Comparison of ENCODE assay signal across 22 cellular contexts in the genomic region with DNA sequence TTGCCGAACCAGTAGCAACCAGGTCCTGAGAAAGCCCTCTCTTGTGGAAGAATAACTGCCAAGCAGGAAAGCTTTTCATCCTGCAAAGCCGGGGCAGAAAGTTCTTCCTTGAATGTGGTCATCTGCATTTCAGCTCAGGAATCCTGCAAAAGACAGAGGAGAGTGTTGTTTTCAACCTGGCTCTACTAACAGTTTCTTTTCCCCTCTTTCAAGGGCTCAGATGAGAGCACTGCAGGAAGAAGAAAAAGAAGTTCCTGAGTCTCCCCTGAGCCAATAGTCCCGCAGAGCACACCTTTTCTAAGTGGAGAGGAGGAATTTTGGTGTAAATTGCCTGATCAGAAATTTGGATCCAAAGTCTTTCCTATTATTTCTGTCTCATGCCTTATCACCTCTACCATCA. TPM values are rescaled to one million over a fixed set of nuclear protein-coding genes. Genes with fewer than 3 reads are reported as not detected.
A peak's percentile ranks its signal among the peaks of the same experiment; 100 is the strongest.
DNase-seq lines count a peak whose midpoint lies in the region; ATAC-seq, FAIRE-seq and TF ChIP-seq lines count a peak whose summit lies in the region.
"Had no signal": no experiment of that assay in that cellular context is flagged by ENCODE, and none has a peak within 500 bp of the region (broad histone marks: within the 10 kb centered on the region; RNA-seq: fewer than 3 reads in every experiment).

No MANE protein-coding gene starts in this region.

- no peak overlapping the region for H2AFZ ChIP-seq in H9 (ENCODE audit: low read length)
- H2AFZ ChIP-seq: GM23338, PC-9 had no signal

- no peak for FAIRE-seq in RCC 7860 (lab: Jason Lieb, UNC)
- FAIRE-seq: D721Med had no signal

- H3K23me2 ChIP-seq in H9 (ENCODE audit: insufficient read length, low read depth, low read length, poor library complexity, severe bottlenecking): peaks cover 7% of the 10 kb centered on the region

- no peak overlapping the region for H2BK120ac ChIP-seq in H9 (ENCODE audit: low read depth, low read length, poor library complexity, severe bottlenecking)

- H3T11ph ChIP-seq in H9 (ENCODE audit: low read length): no peak overlapping the region

- H3K4me2 ChIP-seq in H9 (ENCODE audit: insufficient read depth, insufficient read length, low read length): no peak overlapping the region
- H3K4me2 ChIP-seq: GM23338, PC-9 had no signal

- no peak overlapping the region for H3K18ac ChIP-seq in H9 (ENCODE audit: insufficient read length, low read depth, low read length)

- no peak overlapping the region for H2BK5ac ChIP-seq in H9 (ENCODE audit: insufficient read length, low read length)

- ATAC-seq in effector memory CD8-positive, alpha-beta T cell (replicated peaks): no peak
- ATAC-seq in naive thymus-derived CD4-positive, alpha-beta T cell: no peak
- no peak for ATAC-seq in stimulated activated naive CD8-positive, alpha-beta T cell treated with anti-CD3 and anti-CD28 coated beads, Interleukin-15, Interleukin-2, amounts not matched to agents 100 U/mL and 50 U/mL, for 24 hours
- ATAC-seq: GM23338 had no signal

- H3K36me3 Mint-ChIP-seq in T-helper 2 cell treated with Interferon-gamma antibody and Interleukin-4, amounts not matched to agents 5 μg/mL and 100 μg/mL, for 36 hours (ENCODE audit: low read depth): peaks cover 27% of the 10 kb centered on the region
- peaks cover 3 to 30% (median 14%) of the 10 kb centered on the region in 3 experiments for H3K36me3 Mint-ChIP-seq in H9 (ENCODE audit: insufficient read depth in 1 of 3, low read depth in 3 of 3)
- peaks cover 53% of the 10 kb centered on the region for H3K36me3 Mint-ChIP-seq in effector memory CD8-positive, alpha-beta T cell (ENCODE audit: insufficient read depth)
- peaks cover 0 to 25% (median 0%) of the 10 kb centered on the region in 5 donors for H3K36me3 Mint-ChIP-seq in naive thymus-derived CD4-positive, alpha-beta T cell
- H3K36me3 Mint-ChIP-seq: CD4-positive, alpha-beta memory T cell had no signal

- no peak overlapping the region for H4K91ac ChIP-seq in H9 (ENCODE audit: insufficient read length, low read depth, low read length)

- H3K27me3 Mint-ChIP-seq in T-helper 2 cell treated with Interferon-gamma antibody and Interleukin-4, amounts not matched to agents 5 μg/mL and 100 μg/mL, for 36 hours (ENCODE audit: low read depth): peaks cover 14% of the 10 kb centered on the region
- peaks cover under 1% of the 10 kb centered on the region; the same call in 1 of the 2 replicates for H3K27me3 Mint-ChIP-seq in H9 (ENCODE audit: low read depth)
- H3K27me3 Mint-ChIP-seq in effector memory CD8-positive, alpha-beta T cell: no peaks in the 10 kb centered on the region
- H3K27me3 Mint-ChIP-seq in naive thymus-derived CD4-positive, alpha-beta T cell: peaks cover 0 to 9% (median 6%) of the 10 kb centered on the region in 5 donors

- no peak overlapping the region for H2BK12ac ChIP-seq in H9 (ENCODE audit: insufficient read length, low read depth, low read length)

- no peak overlapping the region for H3K56ac ChIP-seq in H9 (ENCODE audit: insufficient read length, low read depth, low read length)

- H2BK20ac ChIP-seq in H9 (ENCODE audit: low read depth, low read length, poor library complexity, severe bottlenecking): no peak overlapping the region

- POLR2A ChIA-PET in naive thymus-derived CD4-positive, alpha-beta T cell (lab: Charles Lee): no interaction called here

- H3K27ac Mint-ChIP-seq in T-helper 2 cell treated with Interferon-gamma antibody and Interleukin-4, amounts not matched to agents 5 μg/mL and 100 μg/mL, for 36 hours: no peak overlapping the region
- peak overlapping the region in 2 of 3 experiments; percentile 55 to 61; a peak in 2 of 7 replicates for H3K27ac Mint-ChIP-seq in H9
- peak overlapping the region in 1 of 2 donors; percentile 31 for H3K27ac Mint-ChIP-seq in effector memory CD8-positive, alpha-beta T cell
- peak overlapping the region in 1 of 9 donors; percentile 59 for H3K27ac Mint-ChIP-seq in naive thymus-derived CD4-positive, alpha-beta T cell
- H3K27ac Mint-ChIP-seq: GM23338 had no signal

- no peaks in the 10 kb centered on the region for H3K79me2 ChIP-seq in H9 (ENCODE audit: insufficient read depth, low read length)

- CTCF ChIA-PET in naive thymus-derived CD4-positive, alpha-beta T cell (lab: Charles Lee): no interaction called here

- H3K4me1 ChIP-seq in H9 (ENCODE audit: insufficient read depth, low read length): peaks cover 2% of the 10 kb centered on the region; the same call in 1 of the 2 replicates
- no peaks in the 10 kb centered on the region for H3K4me1 ChIP-seq in naive thymus-derived CD4-positive, alpha-beta T cell (ENCODE audit: control insufficient read depth in 2 of 2, insufficient read depth in 2 of 2, low read length in 2 of 2)
- H3K4me1 ChIP-seq: BE2C had no signal

- H3K9me3 Mint-ChIP-seq in T-helper 2 cell treated with Interferon-gamma antibody and Interleukin-4, amounts not matched to agents 5 μg/mL and 100 μg/mL, for 36 hours: no peaks in the 10 kb centered on the region
- no peaks in the 10 kb centered on the region for H3K9me3 Mint-ChIP-seq in H9
- H3K9me3 Mint-ChIP-seq in effector memory CD8-positive, alpha-beta T cell: no peaks in the 10 kb centered on the region
- H3K9me3 Mint-ChIP-seq in naive thymus-derived CD4-positive, alpha-beta T cell: no peaks in the 10 kb centered on the region
- H3K9me3 Mint-ChIP-seq: GM23338 had no signal

- H3K4me1 Mint-ChIP-seq in T-helper 2 cell treated with Interferon-gamma antibody and Interleukin-4, amounts not matched to agents 5 μg/mL and 100 μg/mL, for 36 hours (ENCODE audit: low read depth): peaks cover 13% of the 10 kb centered on the region
- peaks cover 6% of the 10 kb centered on the region in 2 experiments for H3K4me1 Mint-ChIP-seq in H9
- H3K4me1 Mint-ChIP-seq in effector memory CD8-positive, alpha-beta T cell (ENCODE audit: low read depth in 2 of 2): peaks cover 26 to 30% of the 10 kb centered on the region in 2 donors
- peaks cover 0 to 32% (median 15%) of the 10 kb centered on the region in 7 donors for H3K4me1 Mint-ChIP-seq in naive thymus-derived CD4-positive, alpha-beta T cell

- no peak overlapping the region for H3K9ac ChIP-seq in H9 (ENCODE audit: extremely low read depth, insufficient read length, low read length)

- H3K9me3 ChIP-seq in H9 (ENCODE audit: control insufficient read depth, low read depth, low read length): no peaks in the 10 kb centered on the region
- no peaks in the 10 kb centered on the region for H3K9me3 ChIP-seq in naive thymus-derived CD4-positive, alpha-beta T cell (ENCODE audit: control insufficient read depth in 2 of 3, low read length in 3 of 3)
- H3K9me3 ChIP-seq: BE2C had no signal

- WGBS in H9 (ENCODE audit: extremely low coverage, insufficient read length, low lambda C conversion rate): no CpG with 5 or more reads among the region's 3 CpGs

- no peaks in the 10 kb centered on the region for H3K36me3 ChIP-seq in naive thymus-derived CD4-positive, alpha-beta T cell (ENCODE audit: control insufficient read depth in 2 of 3, insufficient read depth in 3 of 3, low read length in 3 of 3)
- H3K36me3 ChIP-seq: BE2C had no signal

- no peaks in the 10 kb centered on the region for H4K20me1 ChIP-seq in H9 (ENCODE audit: control insufficient read depth, insufficient read depth, insufficient read length)

- DNase-seq in T-helper 2 cell treated with Interferon-gamma antibody and Interleukin-4, amounts not matched to agents 5 μg/mL and 100 μg/mL, for 36 hours (ENCODE audit: low spot score): no peak
- DNase-seq in T-helper 2 cell (no peak), H9 (no peak), foreskin melanocyte (no peak), RCC 7860 (ENCODE audit: low spot score) (no peak)
- no peak for DNase-seq in effector memory CD8-positive, alpha-beta T cell
- DNase-seq in naive thymus-derived CD4-positive, alpha-beta T cell: no peak
- DNase-seq in stimulated activated naive CD8-positive, alpha-beta T cell treated with anti-CD3 and anti-CD28 coated beads, Interleukin-15, Interleukin-2, amounts not matched to agents 100 U/mL and 50 U/mL, for 24 hours: no peak
- DNase-seq: BE2C; CD4-positive, alpha-beta memory T cell; DMS79 treated with DMSO at 0.1 percent for 48 hours; Karpas-422; MM.1S; NCI-H1092 treated with DMSO at 0.1 percent for 48 hours; NCI-H2081 treated with DMSO at 0.1 percent for 48 hours; NCI-H524; PC-9 had no signal

- H3K27ac ChIP-seq in H9 (ENCODE audit: insufficient read length, low read depth, low read length): no peak overlapping the region
- no peak overlapping the region for H3K27ac ChIP-seq in naive thymus-derived CD4-positive, alpha-beta T cell (ENCODE audit: low read depth, low read length)
- H3K27ac ChIP-seq: 22Rv1, PC-9 had no signal

- H3K27me3 ChIP-seq in H9 (ENCODE audit: insufficient read depth, low read length): no peaks in the 10 kb centered on the region
- H3K27me3 ChIP-seq in naive thymus-derived CD4-positive, alpha-beta T cell (ENCODE audit: control insufficient read depth in 2 of 2, insufficient read depth in 2 of 2, low read length in 2 of 2): no peaks in the 10 kb centered on the region

- H2BK15ac ChIP-seq in H9 (ENCODE audit: low read depth, low read length): no peak overlapping the region

- intact Hi-C loops in naive thymus-derived CD4-positive, alpha-beta T cell (cut with micrococcal nuclease): no loop called here

- no peak overlapping the region for H3K14ac ChIP-seq in H9 (ENCODE audit: insufficient read depth, low read length)

- no peak overlapping the region for H2AK5ac ChIP-seq in H9 (ENCODE audit: insufficient read length, low read length)

- no peak overlapping the region for H3K4ac ChIP-seq in H9 (ENCODE audit: low read depth, low read length)

- no peak overlapping the region for H4K5ac ChIP-seq in H9 (ENCODE audit: insufficient read length, low read depth, low read length)

- no peak overlapping the region for H3K4me3 ChIP-seq in naive thymus-derived CD4-positive, alpha-beta T cell (ENCODE audit: low read length)
- H3K4me3 ChIP-seq: GM23338, PC-9 had no signal

- peak overlapping the region; percentile 48 for H3K4me3 Mint-ChIP-seq in T-helper 2 cell treated with Interferon-gamma antibody and Interleukin-4, amounts not matched to agents 5 μg/mL and 100 μg/mL, for 36 hours
- no peak overlapping the region for H3K4me3 Mint-ChIP-seq in H9
- H3K4me3 Mint-ChIP-seq in effector memory CD8-positive, alpha-beta T cell: peak overlapping the region; percentile 28 to 57
- H3K4me3 Mint-ChIP-seq in naive thymus-derived CD4-positive, alpha-beta T cell: peak overlapping the region in 6 of 10 donors; percentile 15 to 63 (median 32)
- H3K4me3 Mint-ChIP-seq: GM23338 had no signal

- H3K23ac ChIP-seq in H9 (ENCODE audit: insufficient read length, low read depth, low read length): no peak overlapping the region

- no peak overlapping the region for H4K8ac ChIP-seq in H9 (replicated peaks; ENCODE audit: insufficient read length, low read depth, low read length)

- no peak for TF ChIP-seq CTCF in H9 (conservative IDR thresholded peaks at IDR 0.05)

- H3K79me1 ChIP-seq in H9 (ENCODE audit: insufficient read depth, low read depth, low read length, poor library complexity, severe bottlenecking): no peaks in the 10 kb centered on the region

RNA-seq across cellular contexts. Expression of a gene that starts 10.7 kb away (rescaled TPM):
- 24.7 and 25.9 TPM in 2 replicates for total RNA-seq in H9 (2021)
- total RNA-seq in naive thymus-derived CD4-positive, alpha-beta T cell: 100 to 1,000 TPM in 1 of 5 experiments, 10 to 100 TPM in 4; 16.4 to 229 (median 52.1) TPM
- polyA plus RNA-seq in naive thymus-derived CD4-positive, alpha-beta T cell: 10 to 100 TPM in 1 of 2 donors, 1 to 10 TPM in 1; 3.1 to 10.7 TPM
- total RNA-seq: G401 had no signal
- polyA plus RNA-seq: AG04450 had no signal

RNA-seq across cellular contexts. Expression of a gene that starts 48.9 kb away (rescaled TPM):
- 3.3 and 4.2 TPM in 2 replicates for total RNA-seq in H9 (2021)
- 10 to 100 TPM in 2 of 5 experiments, 1 to 10 TPM in 2, under 1 TPM in 1; 0.68 to 37.4 (median 7.1) TPM for total RNA-seq in naive thymus-derived CD4-positive, alpha-beta T cell
- 1 to 10 TPM in 1 of 2 donors, under 1 TPM in 1; 0.20 to 2.0 TPM for polyA plus RNA-seq in naive thymus-derived CD4-positive, alpha-beta T cell
- total RNA-seq: G401, GM23338 had no signal
- polyA plus RNA-seq: AG04450, GM23338 had no signal

RNA-seq across cellular contexts. Expression of a gene that starts 58.2 kb away (rescaled TPM):
- total RNA-seq in H9 (2021): 0.68 and 1.7 TPM in 2 replicates
- total RNA-seq in naive thymus-derived CD4-positive, alpha-beta T cell: 10 to 100 TPM in 4 of 5 experiments, 1 to 10 TPM in 1; 8.5 to 43.4 (median 12.1) TPM
- under 1 TPM; 0.59 to 0.67 TPM for polyA plus RNA-seq in naive thymus-derived CD4-positive, alpha-beta T cell
- total RNA-seq: G401, GM23338, PC-9 had no signal
- polyA plus RNA-seq: AG04450 had no signal

Comparison
In these comparisons a context has a peak if more than half of its experiments do, and no peak if none do; other contexts are left out.
1. H3K4me3 Mint-ChIP-seq: peak in T-helper 2 cell treated with Interferon-gamma antibody and Interleukin-4, amounts not matched to agents 5 μg/mL and 100 μg/mL, for 36 hours (single experiment), effector memory CD8-positive, alpha-beta T cell (2 of 2) and naive thymus-derived CD4-positive, alpha-beta T cell (6 of 10); none in H9 (0 of 2).